9 cellular contexts compared by ENCODE assay signal in the genomic region with DNA sequence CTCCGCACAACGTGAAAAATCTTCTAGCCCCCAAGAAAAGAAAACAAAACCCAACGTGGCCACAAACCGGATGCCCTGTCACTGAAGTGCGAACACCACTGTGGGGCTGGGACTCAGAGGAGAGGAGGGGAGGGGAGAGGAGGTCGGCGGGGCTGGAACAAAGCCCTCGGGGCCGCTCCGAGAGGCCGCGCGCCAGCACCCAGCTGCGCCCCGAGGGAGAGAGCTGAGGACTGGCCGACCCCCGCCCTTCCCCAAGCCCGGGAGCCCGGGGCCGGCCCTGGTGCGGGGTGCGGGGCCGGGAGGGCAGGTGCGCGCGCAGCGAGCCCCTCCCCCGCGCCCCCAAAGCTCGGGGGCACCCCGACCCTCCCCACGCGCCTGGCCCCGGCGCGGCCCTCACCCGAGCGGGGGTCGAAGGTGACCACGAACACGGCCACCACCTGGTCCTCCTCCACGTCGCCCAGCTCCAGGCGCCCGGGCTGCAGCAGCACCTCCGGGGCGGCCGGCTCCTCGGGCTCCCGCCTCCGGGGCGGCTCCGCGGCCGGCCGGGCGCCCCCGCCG. TPM values are rescaled to one million over a fixed set of nuclear protein-coding genes. Genes with fewer than 3 reads are reported as not detected.
DNase-seq lines count a peak whose midpoint lies in the region; ATAC-seq and TF ChIP-seq lines count a peak whose summit lies in the region.
"Had no signal": no experiment of that assay in that cellular context is flagged by ENCODE, and none has a peak within 500 bp of the region (broad histone marks: within the 10 kb centered on the region; RNA-seq: fewer than 3 reads in every experiment).

No MANE protein-coding gene starts in this region.

- POLR2A ChIA-PET in activated B cell treated with CpG ODN at 0.5 μM for 24 hours (lab: Charles Lee): interaction anchor here (1.0 to 5.2 kb wide), 3 partner anchors 36 to 53 kb away, joined by 3 to 56 read pairs (median 3); partner anchors contain the start of gene SSBP1

- peak; percentile 19 for DNase-seq in GF-D8 (lab: John Stamatoyannopoulos, UW)
- peak; percentile 54 for DNase-seq in Jurkat, Clone E6-1 (ENCODE audit: low read depth, low spot score)
- DNase-seq in activated B cell treated with CpG ODN at 0.5 μM for 24 hours: peak; percentile 69
- peak; percentile 78 for DNase-seq in central memory CD4-positive, alpha-beta T cell
- peak; percentile 50 for DNase-seq in left lobe of liver (ENCODE audit: low spot score)
- DNase-seq in stimulated activated CD4-positive, alpha-beta T cell treated with anti-CD3 and anti-CD28 coated beads, Interleukin-4, amount 100 ng/mL, for 4 hours: peak; percentile 57 to 58
- DNase-seq in NCI-H774 (lab: John Stamatoyannopoulos, UW): no peak

- no peak for TF ChIP-seq CTCF in activated B cell treated with CpG ODN at 0.5 μM for 24 hours (IDR thresholded peaks at IDR 0.05)

- peak overlapping the region; percentile 55 for H3K4me3 ChIP-seq in Jurkat, Clone E6-1 (ENCODE audit: low read length)

- no peaks in the 10 kb centered on the region for H3K27me3 Mint-ChIP-seq in activated B cell treated with CpG ODN at 0.5 μM for 24 hours

- H3K27ac Mint-ChIP-seq in activated B cell treated with CpG ODN at 0.5 μM for 24 hours: peak overlapping the region; percentile 75

- intact Hi-C loops in activated B cell treated with CpG ODN at 0.5 μM for 24 hours (cut with micrococcal nuclease): loop anchor here (1.0 to 2.0 kb wide), 5 partner anchors 19 to 777 kb away; partner anchors contain the start of genes BRAF and SSBP1

- peak; percentile 80 for ATAC-seq in GM21576 (IDR thresholded peaks at IDR 0.05; ENCODE audit: unreplicated experiment)
- ATAC-seq in activated B cell treated with CpG ODN at 0.5 μM for 24 hours (ENCODE audit: low read depth): peak; percentile 89
- ATAC-seq in left lobe of liver: peak; percentile 65

- no peaks in the 10 kb centered on the region for H3K9me3 Mint-ChIP-seq in activated B cell treated with CpG ODN at 0.5 μM for 24 hours

- CTCF ChIA-PET in activated B cell treated with CpG ODN at 0.5 μM for 24 hours (lab: Charles Lee): interaction anchor here (0.7 to 3.4 kb wide), 4 partner anchors 36 to 47 kb away, joined by 3 to 17 read pairs (median 6); partner anchors contain the start of gene SSBP1

- peaks cover 3% of the 10 kb centered on the region for H3K36me3 Mint-ChIP-seq in activated B cell treated with CpG ODN at 0.5 μM for 24 hours (ENCODE audit: low read depth)

- peaks cover 50% of the 10 kb centered on the region for H3K4me1 Mint-ChIP-seq in activated B cell treated with CpG ODN at 0.5 μM for 24 hours

- H3K4me3 Mint-ChIP-seq in activated B cell treated with CpG ODN at 0.5 μM for 24 hours: peak overlapping the region; percentile 85

RNA-seq across cellular contexts. Expression of gene DENND11, which starts 0.4 kb away (rescaled TPM):
- polyA plus RNA-seq in Jurkat, Clone E6-1 (2012; ENCODE audit: insufficient read depth, insufficient read length): 11.9 TPM
- total RNA-seq in activated B cell treated with CpG ODN at 0.5 μM for 24 hours (49.1 and 58.1 TPM in 2 replicates), left lobe of liver (29.8 TPM)

RNA-seq across cellular contexts. Expression of gene WEE2, which starts 6.6 kb away (rescaled TPM):
- not detected for polyA plus RNA-seq in Jurkat, Clone E6-1 (2012; ENCODE audit: insufficient read depth, insufficient read length)
- not detected in 2 replicates for total RNA-seq in activated B cell treated with CpG ODN at 0.5 μM for 24 hours
- not detected for total RNA-seq in left lobe of liver
- total RNA-seq: subcutaneous adipose tissue had no signal

RNA-seq across cellular contexts. Expression of gene SSBP1, which starts 36.6 kb away (rescaled TPM):
- polyA plus RNA-seq in Jurkat, Clone E6-1 (2012; ENCODE audit: insufficient read depth, insufficient read length): 445 TPM
- total RNA-seq in activated B cell treated with CpG ODN at 0.5 μM for 24 hours (122 and 146 TPM in 2 replicates), left lobe of liver (36.7 TPM)
